In the genomic region with DNA sequence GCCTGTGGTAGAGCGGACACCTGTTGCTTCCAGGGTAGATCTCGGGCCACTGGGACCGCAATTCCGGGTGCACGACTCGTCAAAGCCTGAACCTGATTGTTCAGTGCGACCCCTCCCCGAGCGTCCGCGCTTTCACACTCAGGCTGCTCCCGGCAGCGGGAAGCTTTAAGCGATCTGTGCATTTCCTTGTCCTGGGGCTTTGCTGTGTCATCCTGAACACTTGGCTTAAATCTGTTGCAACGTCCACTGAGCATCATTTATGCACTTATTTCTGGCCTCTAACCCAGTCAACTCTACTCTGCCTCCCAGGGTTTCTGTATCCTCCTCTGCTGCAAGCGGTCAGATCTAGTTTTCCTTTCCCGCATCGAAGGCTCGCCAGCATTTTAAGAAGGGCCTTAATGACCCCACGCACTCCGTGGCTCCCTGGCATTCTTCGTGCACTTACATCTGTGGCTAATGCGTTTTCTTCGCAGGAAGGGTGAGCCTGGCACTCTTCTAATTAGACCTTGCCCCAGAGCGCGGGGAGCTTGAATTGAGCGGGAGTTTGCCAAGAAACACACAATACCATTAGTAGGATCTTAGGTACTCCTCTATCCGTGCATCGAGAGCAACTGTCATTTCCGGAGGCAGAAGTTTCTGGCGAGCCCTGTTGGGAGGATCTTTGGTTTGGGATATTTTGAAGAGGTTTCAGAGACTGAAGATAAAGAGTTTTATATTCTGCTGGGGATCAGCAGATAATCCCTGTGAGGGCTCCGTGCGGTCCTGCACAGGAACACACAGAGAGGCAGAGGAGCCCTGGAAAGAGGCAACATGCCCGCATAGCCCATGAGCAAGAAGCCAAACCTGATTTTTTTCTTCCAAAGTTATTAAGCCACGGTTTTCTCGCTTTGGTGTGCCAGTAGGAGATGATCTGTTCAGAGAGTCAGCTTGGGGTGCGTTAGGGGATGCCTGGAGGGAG, we compare ENCODE assay signal across 8 cellular contexts. TPM values are rescaled to one million over a fixed set of nuclear protein-coding genes. Genes with fewer than 3 reads are reported as not detected.
A peak's percentile ranks its signal among the peaks of the same experiment; 100 is the strongest.
DNase-seq lines count a peak whose midpoint lies in the region; ATAC-seq, FAIRE-seq and TF ChIP-seq lines count a peak whose summit lies in the region.

No MANE protein-coding gene starts in this region.

- intact Hi-C loops in natural killer cell (cut with micrococcal nuclease), result no loop called here
- intact Hi-C loops in left colon (cut with DNase I, micrococcal nuclease), result no loop called here

- peaks cover 3 to 5% of the 10 kb centered on the region in 2 donors for H3K4me1 ChIP-seq in esophagus (ENCODE audit: control insufficient read depth in 2 of 2, insufficient read depth in 2 of 2, low read length in 1 of 2)

- no peak overlapping the region for H3K27ac ChIP-seq in esophagus (ENCODE audit: low read depth in 2 of 2, low read length in 1 of 2)

- peak overlapping the region; percentile 84 for H3K4me3 Mint-ChIP-seq in natural killer cell

- H3K27me3 Mint-ChIP-seq in natural killer cell (ENCODE audit: low read depth in 2 of 2), result peaks cover 32 to 55% of the 10 kb centered on the region in 2 donors

- H3K36me3 Mint-ChIP-seq in natural killer cell, result peaks cover 7% of the 10 kb centered on the region

- TF ChIP-seq CTCF in natural killer cell (IDR thresholded peaks at IDR 0.05), result no peak

- peaks cover 0 to 4% of the 10 kb centered on the region in 2 donors for H3K27me3 ChIP-seq in esophagus (ENCODE audit: control insufficient read depth in 1 of 2, insufficient read depth in 2 of 2, low read length in 2 of 2)

- WGBS in esophagus, 2 donors, result 14 to 16% methylated on average over 37 of the region's 37 CpGs

- FAIRE-seq in frontal cortex (lab: Jason Lieb, UNC), result no peak

- no peaks in the 10 kb centered on the region for H3K36me3 ChIP-seq in esophagus (ENCODE audit: control insufficient read depth in 2 of 2, insufficient read depth in 2 of 2, low read length in 1 of 2)

- peak overlapping the region in 1 of 2 donors; percentile 15 for H3K27ac Mint-ChIP-seq in natural killer cell

- peak overlapping the region; percentile 44 to 61 for H3K4me3 ChIP-seq in esophagus (ENCODE audit: low read depth in 1 of 2, low read length in 2 of 2)

- no peaks in the 10 kb centered on the region for H3K9me3 ChIP-seq in esophagus (ENCODE audit: control insufficient read depth in 2 of 2, insufficient read depth in 1 of 2, low read depth in 1 of 2, low read length in 1 of 2)

- peaks cover 17 to 19% of the 10 kb centered on the region in 2 donors for H3K4me1 Mint-ChIP-seq in natural killer cell

- H3K9me3 Mint-ChIP-seq in natural killer cell, result no peaks in the 10 kb centered on the region

- ATAC-seq in natural killer cell (peak in 2 of 3 donors; percentile 36 to 39), HG03442 (IDR thresholded peaks at IDR 0.05; ENCODE audit: unreplicated experiment) (no peak), left colon (no peak)

- DNase-seq in GM03348 (ENCODE audit: low spot score), result peak; percentile 43
- DNase-seq in NOMO-1 treated with DMSO at 0.1 percent for 48 hours (lab: John Stamatoyannopoulos, UW; ENCODE audit: unreplicated experiment), result peak; percentile 28
- no peak for DNase-seq in natural killer cell
- DNase-seq in NCI-H187 treated with DMSO at 0.1 percent for 48 hours (lab: John Stamatoyannopoulos, UW), result no peak
- DNase-seq in left colon, result no peak
- DNase-seq in frontal cortex (ENCODE audit: low spot score in 2 of 2), result no peak

RNA-seq across cellular contexts. Expression of gene DDIT4L, which starts 0.7 kb away (rescaled TPM):
- polyA plus RNA-seq in esophagus, result under 1 TPM; 0.12 to 0.27 TPM
- not detected for total RNA-seq in natural killer cell
- under 1 TPM in 1 of 2 donors, not detected in 1; 0.64 TPM for total RNA-seq in left colon
- 0.41 TPM for total RNA-seq in frontal cortex

Comparison
In these comparisons a context has a peak if more than half of its experiments do, and no peak if none do; other contexts are left out.
1. DNase-seq: peak in GM03348 (single experiment) and NOMO-1 treated with DMSO at 0.1 percent for 48 hours (single experiment); none in natural killer cell (single experiment), NCI-H187 treated with DMSO at 0.1 percent for 48 hours (single experiment), left colon (0 of 2) and frontal cortex (0 of 2).
2. ATAC-seq: peak in natural killer cell (2 of 3); none in HG03442 (single experiment) and left colon (single experiment).